8 cellular contexts compared by ENCODE assay signal in the genomic region with DNA sequence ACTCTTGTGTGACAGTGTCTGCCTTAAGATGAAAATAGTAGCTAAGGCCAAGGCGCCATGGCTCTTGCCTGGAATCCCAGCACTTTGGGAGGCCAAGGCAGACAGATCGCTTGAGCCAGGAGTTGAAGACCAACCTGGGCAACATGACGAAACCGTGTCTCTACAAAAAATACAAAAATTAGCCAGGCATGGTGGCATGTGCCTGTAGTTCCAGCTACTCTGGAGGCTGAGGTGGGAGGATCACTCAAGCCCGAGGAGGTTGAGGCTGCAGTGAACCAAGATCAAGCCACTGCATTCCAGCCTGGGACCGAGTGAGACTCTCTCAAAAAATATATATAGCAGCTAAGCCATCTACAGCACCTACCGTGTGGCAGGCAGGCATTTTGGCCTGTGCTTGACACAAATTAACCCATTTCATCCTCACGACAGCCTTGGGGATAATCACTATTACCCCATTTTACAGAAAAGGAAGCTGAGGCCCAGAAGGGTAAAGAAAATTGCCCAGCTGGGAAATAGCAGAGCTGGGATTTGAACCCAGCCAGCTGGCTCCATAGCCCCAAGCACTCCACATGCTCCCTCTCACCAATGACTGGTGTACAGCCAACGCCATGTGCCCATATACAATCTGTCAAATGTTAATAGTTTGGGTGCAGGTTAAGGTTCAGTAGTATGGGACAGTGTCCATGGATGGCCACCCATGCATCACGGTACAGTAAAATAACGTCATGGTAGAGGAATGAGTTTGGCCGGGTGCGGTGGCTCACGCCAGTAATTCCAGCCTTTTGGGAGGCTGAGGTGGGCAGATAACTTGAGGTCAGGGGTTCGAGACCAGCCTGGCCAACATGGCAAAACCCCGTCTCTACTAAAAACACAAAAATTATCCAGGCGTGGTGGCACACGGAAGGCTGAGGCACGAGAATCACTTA. TPM values are rescaled to one million over a fixed set of nuclear protein-coding genes. Genes with fewer than 3 reads are reported as not detected.
DNase-seq lines count a peak whose midpoint lies in the region; ATAC-seq, FAIRE-seq and TF ChIP-seq lines count a peak whose summit lies in the region.

No MANE protein-coding gene starts in this region.

- intact Hi-C loops in K562 (cut with micrococcal nuclease), result loop anchor here (5.0 kb wide), 1 partner anchor 42 kb away; no protein-coding TSS in a partner anchor

- CTCF ChIA-PET in AG04450 (lab: Charles Lee), result interaction anchor here (0.8 to 4.2 kb wide), 5 partner anchors 28 to 206 kb away, joined by 3 to 32 read pairs (median 5); no protein-coding TSS in a partner anchor
- CTCF ChIA-PET in K562 (lab: Yijun Ruan, JAX; ENCODE audit: low intra/inter-chr PET ratio), result no interaction called here

- H2AFZ ChIP-seq in K562 (ENCODE audit: low read depth, low read length), result no peak overlapping the region

- H2BK120ac ChIP-seq in mesendoderm (ENCODE audit: low read depth, low read length), result no peak overlapping the region

- POLR2A ChIA-PET in AG04450 (lab: Yijun Ruan, JAX) (interaction anchor here (0.5 to 5.0 kb wide), 13 partner anchors 11 to 1780 kb away, joined by 3 to 44 read pairs (median 4); no protein-coding TSS in a partner anchor), K562 (lab: Yijun Ruan, JAX) (interaction anchor here (0.5 to 5.9 kb wide), 45 partner anchors 8 to 863 kb away, joined by 3 to 89 read pairs (median 5); a partner anchor contains a TSS)

- no peak overlapping the region for H2BK5ac ChIP-seq in mesendoderm (ENCODE audit: low read length)

- H3K27ac ChIP-seq in AG04450 (ENCODE audit: low read depth, low read length) (peak overlapping the region; percentile 97), HUES48 (ENCODE audit: low read depth, low read length) (peak overlapping the region; percentile 90), K562 (ENCODE audit: extremely low read depth, low read depth, low read length) (peak overlapping the region; percentile 95), mesendoderm (ENCODE audit: low read depth, low read length) (peak overlapping the region; percentile 4)

- H3K9me3 ChIP-seq in AG04450 (ENCODE audit: control insufficient read depth, insufficient read depth, low read length) (no peaks in the 10 kb centered on the region; the same call in 1 of the 2 replicates), HUES48 (ENCODE audit: control insufficient read depth, insufficient read depth, low read length) (no peaks in the 10 kb centered on the region), K562 (replicated peaks; ENCODE audit: control insufficient read depth, insufficient read depth, low read depth, low read length) (no peaks in the 10 kb centered on the region)

- FAIRE-seq in K562 (lab: Jason Lieb, UNC), result no peak
- FAIRE-seq in HTR-8/SVneo (lab: Jason Lieb, UNC), result no peak

- peaks cover 51% of the 10 kb centered on the region for H3K36me3 ChIP-seq in HUES48 (ENCODE audit: control insufficient read depth, insufficient read depth, low read length)
- peaks cover 63% of the 10 kb centered on the region for H3K36me3 ChIP-seq in K562 (ENCODE audit: control insufficient read depth, insufficient read depth, low read length)
- H3K36me3 ChIP-seq in mesendoderm (ENCODE audit: control insufficient read depth, insufficient read depth, low read length), result peaks cover 6% of the 10 kb centered on the region

- peak overlapping the region; percentile 92 for H3K4me2 ChIP-seq in K562 (ENCODE audit: insufficient read depth, low read length)
- peak overlapping the region; percentile 56 for H3K4me2 ChIP-seq in mesendoderm (ENCODE audit: low read length)

- no peak overlapping the region for H2AK5ac ChIP-seq in mesendoderm (ENCODE audit: low read length)

- H3K18ac ChIP-seq in mesendoderm (ENCODE audit: low read length), result peak overlapping the region; percentile 22

- no peaks in the 10 kb centered on the region for H3K27me3 ChIP-seq in AG04450 (ENCODE audit: control insufficient read depth, insufficient read depth, low read length)
- no peaks in the 10 kb centered on the region for H3K27me3 ChIP-seq in HUES48 (ENCODE audit: control insufficient read depth, insufficient read depth, low read length)
- no peaks in the 10 kb centered on the region for H3K27me3 ChIP-seq in K562 (ENCODE audit: control insufficient read depth in 2 of 2, insufficient read depth in 2 of 2, low read length in 2 of 2)
- H3K27me3 ChIP-seq in mesendoderm (ENCODE audit: insufficient read depth, low read length, poor library complexity), result no peaks in the 10 kb centered on the region

- H3K4me1 ChIP-seq in HUES48 (ENCODE audit: control insufficient read depth, insufficient read depth, low read length) (peaks cover 13% of the 10 kb centered on the region), K562 (replicated peaks in 1 of 2; ENCODE audit: control insufficient read depth in 2 of 2, insufficient read depth in 2 of 2, low read length in 2 of 2) (peaks cover 28 to 49% of the 10 kb centered on the region in 2 experiments), mesendoderm (ENCODE audit: control insufficient read depth, low read depth, low read length) (peaks cover 3% of the 10 kb centered on the region)

- H3K9me1 ChIP-seq in K562 (ENCODE audit: control insufficient read depth, insufficient read depth, low read length), result peaks cover 5% of the 10 kb centered on the region

- H3K9ac ChIP-seq in HUES48 (ENCODE audit: low read depth, low read length) (peak overlapping the region; percentile 91), K562 (ENCODE audit: insufficient read depth in 1 of 2, low read depth in 2 of 2, low read length in 2 of 2) (peak overlapping the region; percentile 99), mesendoderm (ENCODE audit: low read length) (peak overlapping the region; percentile 99)

- peaks cover 14% of the 10 kb centered on the region for H3K79me1 ChIP-seq in mesendoderm (ENCODE audit: low read length)

- no peak for TF ChIP-seq EP300 in K562 (IDR thresholded peaks at IDR 0.05; ENCODE audit: low read length)

- H2BK15ac ChIP-seq in mesendoderm (replicated peaks; ENCODE audit: low read depth), result no peak overlapping the region

- TF ChIP-seq RAD21 in K562 (CRISPR knock-in tag; conservative IDR thresholded peaks at IDR 0.05 in 1 of 2, IDR thresholded peaks at IDR 0.05 in 1 of 2), result no peak

- no peak overlapping the region for H3K23ac ChIP-seq in mesendoderm (ENCODE audit: low read length)

- ATAC-seq in K562 (no peak), GM19035 (IDR thresholded peaks at IDR 0.05; ENCODE audit: unreplicated experiment) (no peak)

- H3K4me3 ChIP-seq in AG04450 (ENCODE audit: low read depth, low read length) (peak overlapping the region; percentile 94), HUES48 (ENCODE audit: low read depth, low read length) (peak overlapping the region; percentile 80), K562 (peak overlapping the region; percentile 91), mesendoderm (ENCODE audit: low read length) (no peak overlapping the region)

- H4K8ac ChIP-seq in mesendoderm (ENCODE audit: low read depth, low read length), result no peak overlapping the region

- peaks cover 80% of the 10 kb centered on the region for H3K79me2 ChIP-seq in K562 (ENCODE audit: control insufficient read depth, insufficient read depth, low read length)
- peaks cover 60% of the 10 kb centered on the region for H3K79me2 ChIP-seq in mesendoderm (ENCODE audit: control insufficient read depth, insufficient read depth, low read length)

- DNase-seq in AG04450 (ENCODE audit: low read depth, low spot score) (no peak), K562 (ENCODE audit: extremely low read depth in 1 of 4, low spot score in 3 of 4) (no peak), mesendoderm (no peak), HTR-8/SVneo (ENCODE audit: insufficient read length, low spot score) (no peak), NOMO-1 treated with dmso at 0.1 percent for 144 hours (lab: John Stamatoyannopoulos, UW; ENCODE audit: unreplicated experiment) (no peak), HT-29 (ENCODE audit: low spot score) (no peak)

- peaks cover 54% of the 10 kb centered on the region for H4K20me1 ChIP-seq in K562 (replicated peaks; ENCODE audit: control insufficient read depth, insufficient read depth, low read length)

- TSS peak; percentile 74 for BruUV-seq in K562 (replicated peaks; lab: Mats Ljungman, UMichigan)

- 0% methylated on average over 19 of the region's 19 CpGs for WGBS in K562 (ENCODE audit: insufficient coverage, low coverage, missing lambda C conversion rate)
- no CpG with 5 or more reads among the region's 19 CpGs for WGBS in mesendoderm (ENCODE audit: extremely low coverage, insufficient coverage, low lambda C conversion rate)

- TF ChIP-seq POLR2A in K562 (conservative IDR thresholded peaks at IDR 0.05), result 0 out of 2 replicates have a peak, but pooled peaks have one; percentile 21

- TF ChIP-seq CTCF in AG04450 (IDR thresholded peaks at IDR 0.05; ENCODE audit: low read depth, low read length) (no peak), K562 (IDR thresholded peaks at IDR 0.05 in 2 of 3, conservative IDR thresholded peaks at IDR 0.05 in 1 of 3; ENCODE audit: insufficient read depth in 2 of 3, low read depth in 1 of 3, low read length in 3 of 3) (no peak)

- H3K4ac ChIP-seq in mesendoderm (ENCODE audit: low read depth, low read length), result no peak overlapping the region

- in situ Hi-C loops in K562 (cut with MboI), result no loop called here

- peak overlapping the region; percentile 97 for H3K56ac ChIP-seq in mesendoderm (ENCODE audit: low read length)

- H4K5ac ChIP-seq in mesendoderm (ENCODE audit: low read length), result no peak overlapping the region

RNA-seq across cellular contexts. Expression of a gene that starts 3.1 kb away (rescaled TPM):
- polyA plus RNA-seq in AG04450 (2011; rRNA removed), result 314 and 342 TPM in 2 replicates
- 284 and 361 TPM in 2 replicates for polyA minus RNA-seq in AG04450 (2011; rRNA and poly(A)+ RNA removed)
- 143 and 394 TPM in 2 replicates for total RNA-seq in K562 (2011; cell fraction: chromatin; rRNA removed; ENCODE audit: low replicate concordance)
- 510 and 601 TPM in 2 replicates for total RNA-seq in K562 (2011; cell fraction: nucleolus; rRNA removed)
- 377 and 409 TPM in 2 replicates for total RNA-seq in K562 (2011; cell fraction: nucleoplasm; rRNA removed)
- total RNA-seq in K562 (2014; rRNA removed), result 257 and 266 TPM in 2 replicates
- 77.5 and 94.9 TPM in 2 replicates for total RNA-seq in K562 (2014; rRNA removed; fragmentation: Illumina TruSeq; extraction: Trizol)
- total RNA-seq in K562 (2015; rRNA removed; fragmentation: Illumina TruSeq; extraction: Trizol), result 113 and 122 TPM in 2 replicates
- 398 and 417 TPM in 2 replicates for total RNA-seq in K562 (2021)
- polyA plus RNA-seq in K562 (2011; rRNA removed), result 134 and 227 TPM in 2 replicates
- polyA plus RNA-seq in K562 (2011; cell fraction: cytosol; rRNA removed), result 233 and 332 TPM in 2 replicates
- 141 and 179 TPM in 2 replicates for polyA plus RNA-seq in K562 (2011; cell fraction: nucleus; rRNA removed)
- 221 and 421 TPM in 2 replicates for polyA plus RNA-seq in K562 (2012)
- polyA plus RNA-seq in K562 (2014; fragmentation: Illumina TruSeq; extraction: Trizol), result 250 and 336 TPM in 2 replicates
- 10 to 100 TPM; 31.2 to 42.0 TPM for polyA plus RNA-seq in K562 (2014; fragmentation: Nextera tagmentation; extraction: Ambion mirVana)
- polyA plus RNA-seq in K562 (2014; rRNA removed), result 169 and 256 TPM in 2 replicates
- polyA minus RNA-seq in K562 (2011; rRNA and poly(A)+ RNA removed), result 150 and 164 TPM in 2 replicates
- polyA minus RNA-seq in K562 (2011; cell fraction: cytosol; rRNA and poly(A)+ RNA removed), result 145 and 162 TPM in 2 replicates
- 58.6 and 64.8 TPM in 2 replicates for polyA minus RNA-seq in K562 (2011; cell fraction: nucleus; rRNA and poly(A)+ RNA removed)
- polyA plus RNA-seq in mesendoderm (2013, experiment 1 of 2), result 198 TPM
- polyA plus RNA-seq in mesendoderm (2013, experiment 2 of 2), result 198 TPM
- 772 and 790 TPM in 2 replicates for total RNA-seq in HT-29 (2014; rRNA removed; shearing (Covaris generic))

RNA-seq across cellular contexts. Expression of a gene that starts 39.1 kb away (rescaled TPM):
- 48.1 and 59.3 TPM in 2 replicates for polyA plus RNA-seq in AG04450 (2011; rRNA removed)
- 41.8 and 59.4 TPM in 2 replicates for polyA minus RNA-seq in AG04450 (2011; rRNA and poly(A)+ RNA removed)
- total RNA-seq in K562 (2011; cell fraction: chromatin; rRNA removed; ENCODE audit: low replicate concordance), result 149 and 335 TPM in 2 replicates
- total RNA-seq in K562 (2011; cell fraction: nucleolus; rRNA removed), result 167 and 175 TPM in 2 replicates
- total RNA-seq in K562 (2011; cell fraction: nucleoplasm; rRNA removed), result 137 and 163 TPM in 2 replicates
- 66.9 and 71.0 TPM in 2 replicates for total RNA-seq in K562 (2014; rRNA removed)
- 18.0 and 21.6 TPM in 2 replicates for total RNA-seq in K562 (2014; rRNA removed; fragmentation: Illumina TruSeq; extraction: Trizol)
- total RNA-seq in K562 (2015; rRNA removed; fragmentation: Illumina TruSeq; extraction: Trizol), result 36.9 and 39.2 TPM in 2 replicates
- total RNA-seq in K562 (2021), result 79.2 and 82.7 TPM in 2 replicates
- polyA plus RNA-seq in K562 (2011; rRNA removed), result 42.8 and 60.4 TPM in 2 replicates
- 74.0 and 145 TPM in 2 replicates for polyA plus RNA-seq in K562 (2011; cell fraction: cytosol; rRNA removed)
- polyA plus RNA-seq in K562 (2011; cell fraction: nucleus; rRNA removed), result 204 and 318 TPM in 2 replicates
- 52.1 and 70.7 TPM in 2 replicates for polyA plus RNA-seq in K562 (2012)
- polyA plus RNA-seq in K562 (2014; fragmentation: Illumina TruSeq; extraction: Trizol), result 34.8 and 63.9 TPM in 2 replicates
- 1 to 10 TPM in 1 of 2 experiments, under 1 TPM in 1; 0.62 to 1.7 TPM for polyA plus RNA-seq in K562 (2014; fragmentation: Nextera tagmentation; extraction: Ambion mirVana)
- polyA plus RNA-seq in K562 (2014; rRNA removed), result 81.4 and 83.7 TPM in 2 replicates
- 37.1 and 38.4 TPM in 2 replicates for polyA minus RNA-seq in K562 (2011; rRNA and poly(A)+ RNA removed)
- 49.1 and 68.4 TPM in 2 replicates for polyA minus RNA-seq in K562 (2011; cell fraction: cytosol; rRNA and poly(A)+ RNA removed)
- polyA minus RNA-seq in K562 (2011; cell fraction: nucleus; rRNA and poly(A)+ RNA removed), result 61.9 and 64.6 TPM in 2 replicates
- 77.7 TPM for polyA plus RNA-seq in mesendoderm (2013, experiment 1 of 2)
- 76.0 TPM for polyA plus RNA-seq in mesendoderm (2013, experiment 2 of 2)
- 229 and 268 TPM in 2 replicates for total RNA-seq in HT-29 (2014; rRNA removed; shearing (Covaris generic))

RNA-seq across cellular contexts. Expression of a gene that starts 39.5 kb away (rescaled TPM):
- polyA plus RNA-seq in AG04450 (2011; rRNA removed), result 12.1 and 12.6 TPM in 2 replicates
- 6.4 and 10.8 TPM in 2 replicates for polyA minus RNA-seq in AG04450 (2011; rRNA and poly(A)+ RNA removed)
- total RNA-seq in K562 (2011; cell fraction: chromatin; rRNA removed; ENCODE audit: low replicate concordance), result 36.3 and 57.4 TPM in 2 replicates
- 33.4 and 35.1 TPM in 2 replicates for total RNA-seq in K562 (2011; cell fraction: nucleolus; rRNA removed)
- 38.6 TPM in 2 replicates for total RNA-seq in K562 (2011; cell fraction: nucleoplasm; rRNA removed)
- 8.2 and 11.3 TPM in 2 replicates for total RNA-seq in K562 (2014; rRNA removed)
- 4.9 and 5.0 TPM in 2 replicates for total RNA-seq in K562 (2014; rRNA removed; fragmentation: Illumina TruSeq; extraction: Trizol)
- 7.3 and 7.6 TPM in 2 replicates for total RNA-seq in K562 (2015; rRNA removed; fragmentation: Illumina TruSeq; extraction: Trizol)
- 11.2 and 14.9 TPM in 2 replicates for total RNA-seq in K562 (2021)
- polyA plus RNA-seq in K562 (2011; rRNA removed), result 3.7 and 5.4 TPM in 2 replicates
- polyA plus RNA-seq in K562 (2011; cell fraction: cytosol; rRNA removed), result 4.9 and 11.1 TPM in 2 replicates
- 12.2 and 17.7 TPM in 2 replicates for polyA plus RNA-seq in K562 (2011; cell fraction: nucleus; rRNA removed)
- polyA plus RNA-seq in K562 (2012), result 14.0 and 18.1 TPM in 2 replicates
- 6.5 and 10.2 TPM in 2 replicates for polyA plus RNA-seq in K562 (2014; fragmentation: Illumina TruSeq; extraction: Trizol)
- 1 to 10 TPM in 1 of 2 experiments, under 1 TPM in 1; 0.68 to 1.1 TPM for polyA plus RNA-seq in K562 (2014; fragmentation: Nextera tagmentation; extraction: Ambion mirVana)
- 15.2 and 16.1 TPM in 2 replicates for polyA plus RNA-seq in K562 (2014; rRNA removed)
- polyA minus RNA-seq in K562 (2011; rRNA and poly(A)+ RNA removed), result 2.7 and 5.2 TPM in 2 replicates
- 3.1 and 6.5 TPM in 2 replicates for polyA minus RNA-seq in K562 (2011; cell fraction: cytosol; rRNA and poly(A)+ RNA removed)
- 4.4 and 7.3 TPM in 2 replicates for polyA minus RNA-seq in K562 (2011; cell fraction: nucleus; rRNA and poly(A)+ RNA removed)
- polyA plus RNA-seq in mesendoderm (2013, experiment 1 of 2), result 27.1 TPM
- 26.5 TPM for polyA plus RNA-seq in mesendoderm (2013, experiment 2 of 2)
- 30.7 and 30.8 TPM in 2 replicates for total RNA-seq in HT-29 (2014; rRNA removed; shearing (Covaris generic))

Comparison
In these comparisons a context has a peak if more than half of its experiments do, and no peak if none do; other contexts are left out.
1. H3K27ac ChIP-seq: peak in every context shown above with its lines; median percentile 97 in AG04450; 95 in K562; 90 in HUES48; 4 in mesendoderm.